10 cellular contexts compared by ENCODE assay signal in genomic region chr17:47192549-47192948, GRCh38. TPM values are rescaled to one million over a fixed set of nuclear protein-coding genes. Genes with fewer than 3 reads are reported as not detected.
A peak's percentile ranks its signal among the peaks of the same experiment; 100 is the strongest.
DNase-seq lines count a peak whose midpoint lies in the region; ATAC-seq and TF ChIP-seq lines count a peak whose summit lies in the region.
"Had no signal": no experiment of that assay in that cellular context is flagged by ENCODE, and none has a peak within 500 bp of the region (broad histone marks: within the 10 kb centered on the region; RNA-seq: fewer than 3 reads in every experiment).

No MANE protein-coding gene starts in this region.

- H3K4me2 ChIP-seq in osteoblast (ENCODE audit: insufficient read depth, low read length), result no peak overlapping the region

- peaks cover 5% of the 10 kb centered on the region for H4K20me1 ChIP-seq in osteoblast (ENCODE audit: insufficient read depth, low read length)

- no peaks in the 10 kb centered on the region for H3K9me3 ChIP-seq in osteoblast (ENCODE audit: low read depth, low read length)
- no peaks in the 10 kb centered on the region for H3K9me3 ChIP-seq in ovary

- H3K36me3 Mint-ChIP-seq in HFFc6 (ENCODE audit: low read depth), result peaks cover 9% of the 10 kb centered on the region

- H3K4me3 Mint-ChIP-seq in HFFc6, result no peak overlapping the region
- H3K4me3 Mint-ChIP-seq: activated naive CD4-positive, alpha-beta T cell treated with anti-CD3 and anti-CD28 coated beads, Interleukin-2, amount 10 ng/mL, durations not matched to agents 7 days and 5 days had no signal

- H3K27ac Mint-ChIP-seq in HFFc6, result no peak overlapping the region
- H3K27ac Mint-ChIP-seq: activated naive CD4-positive, alpha-beta T cell treated with anti-CD3 and anti-CD28 coated beads, Interleukin-2, amount 10 ng/mL, durations not matched to agents 7 days and 5 days had no signal

- H3K4me1 ChIP-seq in osteoblast (ENCODE audit: insufficient read depth, low read length) (peaks cover 7% of the 10 kb centered on the region), ovary (ENCODE audit: insufficient read depth) (no peaks in the 10 kb centered on the region)

- H3K36me3 ChIP-seq in osteoblast (ENCODE audit: insufficient read depth, low read length) (no peaks in the 10 kb centered on the region), ovary (no peaks in the 10 kb centered on the region)

- intact Hi-C loops in ovary (cut with DNase I), result no loop called here

- 76 to 77% (median 77%) methylated on average over 6 of the region's 6 CpGs for WGBS in ovary, 3 donors

- no peak for TF ChIP-seq EP300 in ovary (IDR thresholded peaks at IDR 0.05)

- no peak for ATAC-seq in HG02588 (IDR thresholded peaks at IDR 0.05; ENCODE audit: unreplicated experiment)
- ATAC-seq: activated CD4-positive, CD25-positive, alpha-beta regulatory T cell treated with anti-CD3 and anti-CD28 coated beads, Interleukin-2, amount 50 U/mL, for 24 hours had no signal

- no peak for TF ChIP-seq CTCF in GM20000 (IDR thresholded peaks at IDR 0.05; ENCODE audit: extremely low read depth, missing control alignments)
- no peak for TF ChIP-seq CTCF in osteoblast (IDR thresholded peaks at IDR 0.05; ENCODE audit: extremely low read depth, low read depth, low read length)
- no peak for TF ChIP-seq CTCF in HFFc6 (IDR thresholded peaks at IDR 0.05)
- no peak for TF ChIP-seq CTCF in ovary (IDR thresholded peaks at IDR 0.05)

- no peaks in the 10 kb centered on the region; the same call in 1 of the 2 replicates for H3K9me3 Mint-ChIP-seq in HFFc6
- H3K9me3 Mint-ChIP-seq: activated naive CD4-positive, alpha-beta T cell treated with anti-CD3 and anti-CD28 coated beads, Interleukin-2, amount 10 ng/mL, durations not matched to agents 7 days and 5 days had no signal

- DNase-seq in GM20000 (ENCODE audit: low spot score), result peak; percentile 23
- DNase-seq in NCI-H1436 (lab: John Stamatoyannopoulos, UW), result peak; percentile 20
- DNase-seq in RPMI8226, result peak; percentile 27
- DNase-seq in osteoblast (ENCODE audit: insufficient read length, low spot score, missing footprints), result no peak
- no peak for DNase-seq in HFFc6
- DNase-seq in ovary, result no peak
- DNase-seq: activated naive CD4-positive, alpha-beta T cell treated with anti-CD3 and anti-CD28 coated beads, Interleukin-2, amount 10 ng/mL, durations not matched to agents 7 days and 5 days; stimulated activated CD4-positive, alpha-beta T cell treated with anti-CD3 and anti-CD28 coated beads, Interleukin-15, amount 100 ng/mL, for 24 hours had no signal

- H3K27me3 Mint-ChIP-seq in HFFc6 (ENCODE audit: insufficient read depth), result no peaks in the 10 kb centered on the region

- H3K27me3 ChIP-seq in osteoblast (ENCODE audit: insufficient read depth, low read length), result no peaks in the 10 kb centered on the region
- no peaks in the 10 kb centered on the region for H3K27me3 ChIP-seq in ovary

- peaks cover 16% of the 10 kb centered on the region for H3K79me2 ChIP-seq in osteoblast (ENCODE audit: insufficient read depth, low read length)

- H3K4me3 ChIP-seq in osteoblast (ENCODE audit: insufficient read depth, low read length), result no peak overlapping the region
- no peak overlapping the region for H3K4me3 ChIP-seq in ovary

- H2AFZ ChIP-seq in osteoblast (ENCODE audit: low read length), result peak overlapping the region; percentile 14

- H3K4me1 Mint-ChIP-seq in HFFc6 (ENCODE audit: low read depth), result peaks cover 9% of the 10 kb centered on the region

- TF ChIP-seq POLR2A in ovary (IDR thresholded peaks at IDR 0.05), result no peak

- H3K27ac ChIP-seq in osteoblast (ENCODE audit: low read depth, low read length) (no peak overlapping the region), ovary (no peak overlapping the region)

RNA-seq across cellular contexts. Expression of gene CDC27, which starts 3.5 kb away (rescaled TPM):
- total RNA-seq in osteoblast (80.3 and 96.1 TPM in 2 replicates), ovary (10 to 100 TPM; 29.8 to 76.8 (median 64.6) TPM)
- total RNA-seq in HFFc6 (2021; fragmentation: NEBNext Ultra II Directional; extraction: Animal tissue kit (Norgen Biotek cat#: 25700)), result 100 to 1,000 TPM; 144 to 202 (median 170) TPM
- polyA plus RNA-seq in ovary, result 10 to 100 TPM; 20.5 to 37.8 TPM

RNA-seq across cellular contexts. Expression of gene MYL4, which starts 16.6 kb away (rescaled TPM):
- 0.72 TPM in 1 of 2 replicates, not detected in the other for total RNA-seq in osteoblast
- total RNA-seq in HFFc6 (2021; fragmentation: NEBNext Ultra II Directional; extraction: Animal tissue kit (Norgen Biotek cat#: 25700)), result not detected
- under 1 TPM in 2 of 7 donors, not detected in 5; 0.33 to 0.79 TPM for total RNA-seq in ovary
- polyA plus RNA-seq in ovary, result under 1 TPM; 0.28 to 0.41 TPM

Comparison
In these comparisons a context has a peak if more than half of its experiments do, and no peak if none do; other contexts are left out.
1. DNase-seq: peak in GM20000 (single experiment), NCI-H1436 (single experiment) and RPMI8226 (single experiment); none in osteoblast (single experiment), HFFc6 (single experiment) and ovary (0 of 5).